In genomic region chr7:36115448-36116321, GRCh38 we compare ENCODE assay signal across 9 cellular contexts. TPM values are rescaled to one million over a fixed set of nuclear protein-coding genes. Genes with fewer than 3 reads are reported as not detected.
DNase-seq lines count a peak whose midpoint lies in the region; ATAC-seq and TF ChIP-seq lines count a peak whose summit lies in the region.
"Had no signal": no experiment of that assay in that cellular context is flagged by ENCODE, and none has a peak within 500 bp of the region (broad histone marks: within the 10 kb centered on the region; RNA-seq: fewer than 3 reads in every experiment).

No MANE protein-coding gene starts in this region.

- no peaks in the 10 kb centered on the region for H3K4me1 ChIP-seq in prostate gland (replicated peaks)

- intact Hi-C loops in prostate gland (cut with DNase I): no loop called here

- no peak for TF ChIP-seq POLR2A in prostate gland (IDR thresholded peaks at IDR 0.05)

- H3K27ac ChIP-seq in prostate gland: no peak overlapping the region
- H3K27ac ChIP-seq: neutrophil had no signal

- H3K36me3 ChIP-seq in prostate gland: no peaks in the 10 kb centered on the region
- H3K36me3 ChIP-seq: neutrophil had no signal

- DNase-seq in CD1c-positive myeloid dendritic cell (ENCODE audit: extremely low spot score) (peak; percentile 99), choroid plexus epithelial cell (ENCODE audit: low read depth) (peak; percentile 97), myocyte (ENCODE audit: low read depth) (peak; percentile 96), stromal cell of bone marrow (ENCODE audit: low read depth) (peak; percentile 90), prostate gland (ENCODE audit: low spot score) (no peak)
- DNase-seq in activated CD4-positive, CD25-positive, alpha-beta regulatory T cell (lab: John Stamatoyannopoulos, UW): peak in 3 of 4 experiments; percentile 4 to 34 (median 15)

- no peaks in the 10 kb centered on the region for H3K27me3 ChIP-seq in prostate gland (replicated peaks; ENCODE audit: insufficient read depth)
- H3K27me3 ChIP-seq: neutrophil had no signal

- H3K4me3 ChIP-seq in choroid plexus epithelial cell (ENCODE audit: low read depth, low read length) (no peak overlapping the region), prostate gland (no peak overlapping the region)

- TF ChIP-seq CTCF in choroid plexus epithelial cell (conservative IDR thresholded peaks at IDR 0.05; ENCODE audit: low read depth, low read length): no peak
- TF ChIP-seq CTCF in prostate gland (IDR thresholded peaks at IDR 0.05): no peak

- H3K9me3 ChIP-seq in prostate gland: no peaks in the 10 kb centered on the region
- H3K9me3 ChIP-seq: neutrophil had no signal

- ATAC-seq in GM19467 (IDR thresholded peaks at IDR 0.05; ENCODE audit: unreplicated experiment) (peak; percentile 98), HG03521 (IDR thresholded peaks at IDR 0.05; ENCODE audit: unreplicated experiment) (peak; percentile 98)

- 59% methylated on average over 9 of the region's 9 CpGs for WGBS in prostate gland

RNA-seq across cellular contexts. Expression of gene EEPD1, which starts 37.4 kb away (rescaled TPM):
- total RNA-seq in myocyte (4.3 and 5.6 TPM in 2 replicates), prostate gland (10 to 100 TPM; 21.9 to 30.1 TPM)
- polyA plus RNA-seq in myocyte (2012): 11.0 TPM
